Comparison of ENCODE assay signal across 22 cellular contexts in genomic region chr2:116141891-116142474, GRCh38.
"Had no signal": no experiment of that assay in that cellular context is flagged by ENCODE, and none has a peak within 500 bp of the region (broad histone marks: within the 10 kb centered on the region; RNA-seq: fewer than 3 reads in every experiment).

No MANE protein-coding gene starts in this region.

- H3K4me3 ChIP-seq: lower lobe of right lung, pancreas, prostate gland, right atrium auricular region, smooth muscle cell, stomach, thyroid gland, vagina had no signal

- DNase-seq: cortex of kidney; effector memory CD8-positive, alpha-beta T cell; hypothalamus; immature natural killer cell; left ventricle myocardium superior; lower lobe of right lung; natural killer cell; pancreas; stimulated activated CD4-positive, alpha-beta T cell treated with anti-CD3 and anti-CD28 coated beads, Interleukin-12 subunit alpha, Interleukin-12 subunit beta, amount 100 ng/mL, for 4 hours; stimulated activated CD4-positive, alpha-beta T cell treated with anti-CD3 and anti-CD28 coated beads, Interleukin-1b, Interleukin-23, amount 100 ng/mL, for 48 hours; stimulated activated CD4-positive, alpha-beta T cell treated with anti-CD3 and anti-CD28 coated beads, Interleukin-4, amount 100 ng/mL, for 1 hour; stimulated activated CD8-positive, alpha-beta memory T cell treated with anti-CD3 and anti-CD28 coated beads, Interleukin-4, amount 100 ng/mL, for 48 hours; stimulated activated naive CD4-positive, alpha-beta T cell treated with Interleukin-2 at 50 U/mL for 16 hours; stomach; thyroid gland; trophoblast cell had no signal

- H3K4me1 Mint-ChIP-seq: immature natural killer cell, natural killer cell had no signal

- H3K4me2 ChIP-seq: smooth muscle cell had no signal

- H3K9me3 ChIP-seq: lower lobe of right lung, neutrophil, pancreas, prostate gland, right atrium auricular region, thyroid gland, vagina had no signal

- H3K36me3 Mint-ChIP-seq: natural killer cell had no signal

- H3K27me3 ChIP-seq: neutrophil, pancreas, right atrium auricular region, stomach, thyroid gland, vagina had no signal

- H3K36me3 ChIP-seq: lower lobe of right lung, neutrophil, pancreas, prostate gland, right atrium auricular region, stomach, thyroid gland, vagina had no signal

- H3K4me1 ChIP-seq: lower lobe of right lung, pancreas, prostate gland, right atrium auricular region, stomach, thyroid gland, vagina had no signal

- H3K27ac Mint-ChIP-seq: effector memory CD8-positive, alpha-beta T cell; immature natural killer cell; natural killer cell had no signal

- H3K27me3 Mint-ChIP-seq: effector memory CD8-positive, alpha-beta T cell had no signal

- H3K27ac ChIP-seq: lower lobe of right lung, neutrophil, pancreas, prostate gland, right atrium auricular region, stomach, thyroid gland, vagina had no signal

- H3K4me3 Mint-ChIP-seq: effector memory CD8-positive, alpha-beta T cell; immature natural killer cell; natural killer cell had no signal

- ATAC-seq: effector memory CD8-positive, alpha-beta T cell; left ventricle myocardium superior; lower lobe of right lung; natural killer cell; pancreas; sciatic nerve had no signal
